16 cellular contexts compared by ENCODE assay signal in genomic region chr20:1346322-1346969, GRCh38.
"Had no signal": no experiment of that assay in that cellular context is flagged by ENCODE, and none has a peak within 500 bp of the region (broad histone marks: within the 10 kb centered on the region; RNA-seq: fewer than 3 reads in every experiment).

No MANE protein-coding gene starts in this region.

- H3K4me3 ChIP-seq: adrenal gland, colonic mucosa, hepatocyte, left ventricle myocardium inferior, neural progenitor cell, ovary, sigmoid colon, upper lobe of right lung had no signal

- H3K9me3 ChIP-seq: colonic mucosa, ovary, upper lobe of right lung had no signal

- ATAC-seq: upper lobe of right lung had no signal

- H3K9ac ChIP-seq: neural progenitor cell had no signal

- DNase-seq: activated B cell treated with CpG ODN at 0.5 μM for 24 hours; activated effector memory CD4-positive, alpha-beta T cell treated with Interleukin-2 at 50 U/mL for 16 hours; activated T-cell treated with anti-CD3 and anti-CD28 coated beads for 4 hours; adrenal gland; colonic mucosa; kidney; left ventricle myocardium inferior; mesenchymal stem cell; ovary; sigmoid colon; stimulated activated CD4-positive, alpha-beta T cell treated with anti-CD3 and anti-CD28 coated beads, Interleukin-2, amount 100 ng/mL, for 24 hours; stimulated activated naive CD4-positive, alpha-beta T cell treated with Interleukin-2 at 50 U/mL for 16 hours; T-helper 1 cell; upper lobe of right lung had no signal

- H3K27ac Mint-ChIP-seq: activated B cell treated with CpG ODN at 0.5 μM for 24 hours, neural progenitor cell had no signal

- H3K27me3 ChIP-seq: adrenal gland, colonic mucosa, hepatocyte, neural progenitor cell, ovary, sigmoid colon, upper lobe of right lung had no signal

- H2AFZ ChIP-seq: hepatocyte, neural progenitor cell had no signal

- H3K36me3 ChIP-seq: adrenal gland, colonic mucosa, left ventricle myocardium inferior, ovary, sigmoid colon, upper lobe of right lung had no signal

- H3K27me3 Mint-ChIP-seq: activated B cell treated with CpG ODN at 0.5 μM for 24 hours had no signal

- H3K27ac ChIP-seq: adrenal gland, colonic mucosa, hepatocyte, left ventricle myocardium inferior, neural progenitor cell, ovary, sigmoid colon, upper lobe of right lung had no signal

- H3K4me3 Mint-ChIP-seq: activated B cell treated with CpG ODN at 0.5 μM for 24 hours, neural progenitor cell had no signal

- H3K4me1 ChIP-seq: adrenal gland, colonic mucosa, left ventricle myocardium inferior, neural progenitor cell, sigmoid colon, upper lobe of right lung had no signal

- H3K4me1 Mint-ChIP-seq: neural progenitor cell had no signal

- H3K4me2 ChIP-seq: hepatocyte, neural progenitor cell had no signal
